ENCODE assay signal across 10 cellular contexts in the genomic region with DNA sequence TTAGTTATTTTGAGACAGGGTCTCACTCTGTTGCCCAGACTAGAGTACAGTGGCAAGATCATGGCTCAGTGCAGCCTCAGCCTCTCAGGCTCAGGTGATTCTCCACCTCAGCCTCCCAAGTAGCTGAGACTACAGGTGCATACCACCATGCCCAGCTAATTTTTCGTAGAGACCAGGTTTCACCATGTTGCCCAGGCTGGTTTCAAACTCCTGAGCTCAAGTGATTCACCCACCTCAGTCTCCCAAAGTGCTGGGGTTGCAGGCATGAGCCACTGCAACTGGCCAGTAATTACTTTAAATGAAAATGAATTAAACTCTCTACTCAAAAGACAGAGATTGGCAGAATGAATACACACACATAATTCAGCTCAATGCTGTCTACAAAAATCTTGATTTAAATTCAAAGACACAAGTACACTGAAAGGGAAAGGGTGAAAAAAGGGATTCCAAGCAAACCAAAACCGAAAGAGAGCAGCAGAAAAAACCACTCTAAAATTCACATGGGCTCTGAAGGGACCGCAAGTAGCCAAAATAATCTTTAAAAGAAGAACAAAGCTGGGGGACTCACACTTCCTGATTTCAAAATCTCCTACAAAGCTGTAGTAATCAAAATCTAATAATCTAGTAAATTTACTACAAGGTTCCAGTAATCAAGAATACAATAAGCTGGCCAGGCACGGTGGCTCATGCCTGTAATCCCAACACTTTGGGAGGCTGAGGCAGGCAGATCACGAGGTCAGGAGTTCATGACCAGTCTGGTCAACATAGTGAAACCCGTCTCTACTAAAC. TPM values are rescaled to one million over a fixed set of nuclear protein-coding genes. Genes with fewer than 3 reads are reported as not detected.
DNase-seq lines count a peak whose midpoint lies in the region; ATAC-seq, FAIRE-seq and TF ChIP-seq lines count a peak whose summit lies in the region.
"Had no signal": no experiment of that assay in that cellular context is flagged by ENCODE, and none has a peak within 500 bp of the region (broad histone marks: within the 10 kb centered on the region; RNA-seq: fewer than 3 reads in every experiment).

No MANE protein-coding gene starts in this region.

- H3K4me1 Mint-ChIP-seq in activated T-helper 17 cell treated with anti-CD3 and anti-CD28 coated beads, Interleukin-2, amount 50 U/mL, for 72 hours: peaks cover 5% of the 10 kb centered on the region
- H3K4me1 Mint-ChIP-seq in glutamatergic neuron (ENCODE audit: low read depth, unreplicated experiment): peaks cover 5% of the 10 kb centered on the region

- FAIRE-seq in H54 (lab: Jason Lieb, UNC): no peak
- FAIRE-seq: bronchial epithelial cell had no signal

- H3K9me3 Mint-ChIP-seq in activated T-helper 17 cell treated with anti-CD3 and anti-CD28 coated beads, Interleukin-2, amount 50 U/mL, for 72 hours: peaks cover 7% of the 10 kb centered on the region
- peaks cover 17% of the 10 kb centered on the region for H3K9me3 Mint-ChIP-seq in glutamatergic neuron (ENCODE audit: unreplicated experiment)

- peak overlapping the region; percentile 43 for H3K4me3 Mint-ChIP-seq in activated T-helper 17 cell treated with anti-CD3 and anti-CD28 coated beads, Interleukin-2, amount 50 U/mL, for 72 hours
- no peak overlapping the region for H3K4me3 Mint-ChIP-seq in glutamatergic neuron (ENCODE audit: unreplicated experiment)

- no peaks in the 10 kb centered on the region for H3K36me3 Mint-ChIP-seq in activated T-helper 17 cell treated with anti-CD3 and anti-CD28 coated beads, Interleukin-2, amount 50 U/mL, for 72 hours (ENCODE audit: low read depth)
- peaks cover 24% of the 10 kb centered on the region for H3K36me3 Mint-ChIP-seq in glutamatergic neuron (ENCODE audit: unreplicated experiment)

- no peak for TF ChIP-seq POLR2A in H54 (IDR thresholded peaks at IDR 0.05; ENCODE audit: low read depth, low read length)

- peaks cover 5% of the 10 kb centered on the region for H3K27me3 Mint-ChIP-seq in activated T-helper 17 cell treated with anti-CD3 and anti-CD28 coated beads, Interleukin-2, amount 50 U/mL, for 72 hours
- peaks cover 2% of the 10 kb centered on the region for H3K27me3 Mint-ChIP-seq in glutamatergic neuron (ENCODE audit: unreplicated experiment)

- intact Hi-C loops in posterior vena cava (cut with DNase I): no loop called here

- DNase-seq in posterior vena cava (ENCODE audit: low spot score) (peak; percentile 62), H54 (ENCODE audit: insufficient read length, low spot score) (no peak), glutamatergic neuron (no peak), NCI-H526 (lab: John Stamatoyannopoulos, UW) (no peak)

- no peak overlapping the region for H3K27ac Mint-ChIP-seq in activated T-helper 17 cell treated with anti-CD3 and anti-CD28 coated beads, Interleukin-2, amount 50 U/mL, for 72 hours
- H3K27ac Mint-ChIP-seq in glutamatergic neuron (ENCODE audit: unreplicated experiment): no peak overlapping the region

- no peak for TF ChIP-seq CTCF in glutamatergic neuron (IDR thresholded peaks at IDR 0.05; ENCODE audit: partially characterized antibody, unreplicated experiment)

- peak; percentile 60 for ATAC-seq in GM18868 (IDR thresholded peaks at IDR 0.05; ENCODE audit: unreplicated experiment)
- peak; percentile 59 for ATAC-seq in HG02970 (IDR thresholded peaks at IDR 0.05; ENCODE audit: low FRiP score, unreplicated experiment)
- no peak for ATAC-seq in activated T-helper 17 cell treated with anti-CD3 and anti-CD28 coated beads, Interleukin-2, amount 50 U/mL, for 72 hours (replicated peaks)
- ATAC-seq in HG03520 (IDR thresholded peaks at IDR 0.05; ENCODE audit: unreplicated experiment): no peak
- ATAC-seq: Panc1 had no signal

RNA-seq across cellular contexts. Expression of a gene that starts 11.8 kb away (rescaled TPM):
- total RNA-seq in activated T-helper 17 cell treated with anti-CD3 and anti-CD28 coated beads, Interleukin-2, amount 50 U/mL, for 72 hours: 10 to 100 TPM; 17.3 to 18.7 TPM
- total RNA-seq in posterior vena cava (10 to 100 TPM; 18.1 to 63.3 TPM), glutamatergic neuron (ENCODE audit: unreplicated experiment) (769 TPM)

Comparison
In these comparisons a context has a peak if more than half of its experiments do, and no peak if none do; other contexts are left out.
1. ATAC-seq: peak in GM18868 (single experiment) and HG02970 (single experiment); none in activated T-helper 17 cell treated with anti-CD3 and anti-CD28 coated beads, Interleukin-2, amount 50 U/mL, for 72 hours (single experiment) and HG03520 (single experiment).
2. RNA of a gene that starts 11.8 kb away (total RNA-seq): 769 TPM in glutamatergic neuron (single experiment); 18.1 to 63.3 TPM in posterior vena cava and 17.3 to 18.7 TPM in activated T-helper 17 cell treated with anti-CD3 and anti-CD28 coated beads, Interleukin-2, amount 50 U/mL, for 72 hours; every median in the first group is over 10 times any median in the second.